8 cellular contexts compared by ENCODE assay signal in the genomic region with DNA sequence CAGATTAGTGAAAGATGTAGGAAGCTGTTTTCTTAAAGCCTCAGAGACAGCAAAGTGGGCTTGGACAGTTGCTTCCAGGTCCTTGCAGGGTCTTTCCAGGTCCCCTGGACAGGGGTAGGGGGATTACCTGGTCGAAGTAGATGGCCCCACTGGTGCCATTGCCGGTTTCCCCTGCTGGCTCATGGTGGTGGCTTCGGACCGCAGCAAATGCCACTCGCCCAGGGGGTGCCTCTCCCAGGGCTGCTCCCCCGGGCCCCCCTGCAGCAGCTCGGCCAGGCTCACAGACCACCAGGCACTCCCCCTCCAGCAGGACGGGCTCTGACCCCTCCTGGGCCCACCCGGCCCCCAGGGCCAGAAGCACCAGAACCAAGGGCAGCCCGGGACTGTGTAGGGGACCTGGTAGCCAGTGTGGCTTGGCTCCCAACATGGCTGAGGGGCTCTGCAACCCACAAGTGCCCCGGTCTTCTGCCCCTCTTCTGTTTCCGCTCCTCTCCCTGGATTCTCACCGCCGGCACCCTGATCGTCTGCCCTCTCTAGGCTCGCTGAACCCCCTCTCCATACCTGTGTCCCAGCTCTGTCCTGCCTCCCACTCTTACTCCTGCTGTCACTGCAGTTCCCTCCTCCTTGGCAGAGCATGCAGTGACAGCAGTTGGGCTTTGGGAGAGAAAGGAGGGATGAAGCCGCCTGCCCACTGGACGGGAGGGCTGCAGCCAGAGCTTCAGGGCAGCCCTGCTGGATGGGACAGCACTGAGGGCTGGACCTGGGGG. TPM values are rescaled to one million over a fixed set of nuclear protein-coding genes. Genes with fewer than 3 reads are reported as not detected.
DNase-seq lines count a peak whose midpoint lies in the region; ATAC-seq and TF ChIP-seq lines count a peak whose summit lies in the region.

No MANE protein-coding gene starts in this region.

- H3K27me3 Mint-ChIP-seq in mesothelial cell of epicardium (ENCODE audit: low read depth), result no peaks in the 10 kb centered on the region

- H3K4me3 ChIP-seq in left ventricle myocardium inferior (peak overlapping the region; percentile 81), body of pancreas (no peak overlapping the region), urinary bladder (ENCODE audit: low read depth, low read length) (no peak overlapping the region)

- peak overlapping the region; percentile 77 for H3K4me3 Mint-ChIP-seq in mesothelial cell of epicardium

- H3K9me3 Mint-ChIP-seq in mesothelial cell of epicardium, result no peaks in the 10 kb centered on the region

- no peak for ATAC-seq in body of pancreas

- peaks cover 10% of the 10 kb centered on the region for H3K36me3 Mint-ChIP-seq in mesothelial cell of epicardium

- no peak for DNase-seq in left ventricle myocardium inferior
- DNase-seq in cardiac septum (ENCODE audit: low spot score), result no peak
- peak in 1 of 4 donors; percentile 14 for DNase-seq in body of pancreas
- no peak for DNase-seq in mesothelial cell of epicardium (ENCODE audit: low spot score in 2 of 2, unreplicated experiment in 2 of 2)
- DNase-seq in NCI-H1092 treated with DMSO at 0.1 percent for 48 hours (lab: John Stamatoyannopoulos, UW), result no peak
- DNase-seq in T1000 (lab: John Stamatoyannopoulos, UW), result no peak
- DNase-seq in iPS-NIHi7 (ENCODE audit: extremely low spot score), result no peak

- H3K27ac Mint-ChIP-seq in mesothelial cell of epicardium, result peak overlapping the region; percentile 98

- intact Hi-C loops in left ventricle myocardium inferior (cut with micrococcal nuclease) (no loop called here), cardiac septum (cut with DNase I) (no loop called here), body of pancreas (cut with DNase I) (no loop called here)

- TF ChIP-seq CTCF in left ventricle myocardium inferior (IDR thresholded peaks at IDR 0.05; ENCODE audit: borderline replicate concordance) (no peak), body of pancreas (IDR thresholded peaks at IDR 0.05) (no peak), mesothelial cell of epicardium (IDR thresholded peaks at IDR 0.05; ENCODE audit: unreplicated experiment) (no peak)

- no peaks in the 10 kb centered on the region for H3K27me3 ChIP-seq in left ventricle myocardium inferior (ENCODE audit: low read depth)
- no peaks in the 10 kb centered on the region for H3K27me3 ChIP-seq in body of pancreas

- H3K4me1 ChIP-seq in left ventricle myocardium inferior (peaks cover 72% of the 10 kb centered on the region), body of pancreas (peaks cover 74% of the 10 kb centered on the region), urinary bladder (ENCODE audit: insufficient read depth) (no peaks in the 10 kb centered on the region)

- peaks cover 14% of the 10 kb centered on the region for H3K36me3 ChIP-seq in left ventricle myocardium inferior
- H3K36me3 ChIP-seq in body of pancreas (replicated peaks in 1 of 2; ENCODE audit: insufficient read depth in 1 of 2, low read depth in 2 of 2), result peaks cover 9 to 10% of the 10 kb centered on the region in 2 donors
- H3K36me3 ChIP-seq in urinary bladder (ENCODE audit: insufficient read depth), result no peaks in the 10 kb centered on the region

- H3K9me3 ChIP-seq in left ventricle myocardium inferior (replicated peaks) (no peaks in the 10 kb centered on the region), body of pancreas (no peaks in the 10 kb centered on the region)

- H3K4me1 Mint-ChIP-seq in mesothelial cell of epicardium, result peaks cover 52% of the 10 kb centered on the region

- H3K27ac ChIP-seq in left ventricle myocardium inferior (replicated peaks), result peak overlapping the region; percentile 96
- peak overlapping the region; percentile 91 to 98 (median 96) for H3K27ac ChIP-seq in body of pancreas
- H3K27ac ChIP-seq in urinary bladder (ENCODE audit: low read depth), result peak overlapping the region; percentile 94

- 84% methylated on average over 10 to 18 of the region's 18 CpGs for WGBS in body of pancreas, 2 donors
- 88% methylated on average over 18 of the region's 18 CpGs for WGBS in urinary bladder

- no peak for TF ChIP-seq POLR2A in body of pancreas (IDR thresholded peaks at IDR 0.05)

RNA-seq across cellular contexts. Expression of a gene that starts 0.7 kb away (rescaled TPM):
- total RNA-seq in left ventricle myocardium inferior, result 0.55 TPM
- 1.2 TPM for total RNA-seq in cardiac septum
- total RNA-seq in body of pancreas, result 1 to 10 TPM in 1 of 2 donors, under 1 TPM in 1; 0.33 to 4.9 TPM
- 3.9 to 5.5 TPM (median 4.8 TPM) in 3 replicates for total RNA-seq in mesothelial cell of epicardium
- 1.8 TPM for total RNA-seq in urinary bladder
- polyA plus RNA-seq in urinary bladder, result 5.9 TPM

RNA-seq across cellular contexts. Expression of a gene that starts 0.9 kb away (rescaled TPM):
- total RNA-seq in left ventricle myocardium inferior, result 20.5 TPM
- 23.5 TPM for total RNA-seq in cardiac septum
- 10 to 100 TPM; 43.8 TPM for total RNA-seq in body of pancreas
- total RNA-seq in mesothelial cell of epicardium, result 89.2 to 92.2 TPM (median 89.3 TPM) in 3 replicates
- total RNA-seq in urinary bladder, result 51.4 TPM
- 37.5 TPM for polyA plus RNA-seq in urinary bladder

RNA-seq across cellular contexts. Expression of a gene that starts 13.8 kb away (rescaled TPM):
- total RNA-seq in left ventricle myocardium inferior (74.8 TPM), cardiac septum (58.5 TPM), body of pancreas (10 to 100 TPM; 34.8 to 63.6 TPM), mesothelial cell of epicardium (56.7 to 69.3 TPM (median 64.2 TPM) in 3 replicates), urinary bladder (12.3 TPM)
- 70.9 TPM for polyA plus RNA-seq in urinary bladder

RNA-seq across cellular contexts. Expression of a gene that starts 30.0 kb away (rescaled TPM):
- 8.0 TPM for total RNA-seq in left ventricle myocardium inferior
- 5.0 TPM for total RNA-seq in cardiac septum
- total RNA-seq in body of pancreas, result 1 to 10 TPM; 7.3 to 7.5 TPM
- 171 to 173 TPM (median 173 TPM) in 3 replicates for total RNA-seq in mesothelial cell of epicardium
- total RNA-seq in urinary bladder, result 35.4 TPM
- 13.5 TPM for polyA plus RNA-seq in urinary bladder
